In the genomic region with DNA sequence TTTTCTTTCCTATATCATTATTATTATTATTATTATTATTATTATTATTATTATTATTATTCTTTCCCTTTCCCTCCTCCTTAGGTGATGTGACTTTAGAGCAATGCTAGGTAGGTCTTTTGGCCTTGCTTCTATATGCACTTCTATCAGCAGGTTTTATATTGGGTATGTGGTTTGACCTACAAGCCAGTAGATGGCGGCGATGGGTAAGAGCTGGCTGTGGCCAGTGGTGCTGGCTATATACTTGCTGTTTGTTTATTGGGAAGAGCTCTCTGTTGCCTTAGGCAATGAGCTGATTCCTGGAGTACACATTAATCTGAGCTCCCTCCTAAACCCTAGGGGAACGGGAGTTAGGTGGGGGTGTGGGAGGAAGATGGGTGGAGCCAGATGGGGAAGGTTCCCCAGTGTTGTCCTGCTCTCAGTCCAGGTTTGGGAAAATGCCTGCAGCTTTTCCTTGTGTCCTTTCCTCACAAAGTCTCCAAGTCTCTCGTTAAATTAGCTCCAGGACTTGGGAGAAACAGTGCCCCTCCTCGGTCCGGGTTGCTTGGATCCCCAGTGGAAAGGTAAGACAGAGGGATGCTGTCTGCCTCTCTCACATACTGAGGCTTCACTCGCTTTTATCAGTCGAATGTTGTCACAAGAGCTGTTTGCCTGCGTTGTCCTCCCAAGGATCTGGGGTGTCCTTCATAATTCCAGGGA, we compare ENCODE assay signal across 8 cellular contexts.
DNase-seq lines count a peak whose midpoint lies in the region; ATAC-seq and TF ChIP-seq lines count a peak whose summit lies in the region.
"Not testable (repeated sequence)": the region's sequence is repeated elsewhere in the genome, so short reads cannot be mapped to it uniquely, and the experiment has no call there.

No MANE protein-coding gene starts in this region.

- H3K36me3 ChIP-seq in heart left ventricle; trophoblast cell (ENCODE audit: control insufficient read depth in 1 of 2, insufficient read depth in 2 of 2, low read length in 2 of 2): not testable (repeated sequence)

- peak; percentile 9 for DNase-seq in AG04449 (ENCODE audit: low read depth, low spot score)
- peak; percentile 24 for DNase-seq in NCI-H1092 treated with DMSO at 0.1 percent for 48 hours (lab: John Stamatoyannopoulos, UW)
- peak; percentile 12 for DNase-seq in SIG-M5 treated with dmso at 0.1 percent for 504 hours (lab: John Stamatoyannopoulos, UW; ENCODE audit: unreplicated experiment)
- DNase-seq in astrocyte of the spinal cord (ENCODE audit: low read depth, low spot score) = peak; percentile 74
- peak in 3 of 5 donors; percentile 42 to 46 (median 43) for DNase-seq in heart left ventricle
- DNase-seq in trophoblast cell = peak in 1 of 2 donors; percentile 49

- H3K4me3 ChIP-seq in AG04449 (ENCODE audit: low read depth, low read length); astrocyte of the spinal cord (ENCODE audit: low read depth, low read length); trophoblast cell (ENCODE audit: low read depth, low read length): not testable (repeated sequence)
- peak overlapping the region in 4 of 12 donors; percentile 21 to 40 (median 25) for H3K4me3 ChIP-seq in heart left ventricle

- H3K4me1 ChIP-seq in heart left ventricle; trophoblast cell (ENCODE audit: control insufficient read depth in 1 of 2, insufficient read depth in 2 of 2, low read length in 2 of 2): not testable (repeated sequence)

- H2AFZ ChIP-seq in trophoblast cell (ENCODE audit: insufficient read depth, low read length, poor library complexity) = not testable (repeated sequence)

- H3K79me2 ChIP-seq in trophoblast cell (ENCODE audit: control insufficient read depth, insufficient read depth, low read length, poor library complexity) = not testable (repeated sequence)

- peak; percentile 75 for ATAC-seq in GM18517 (IDR thresholded peaks at IDR 0.05; ENCODE audit: unreplicated experiment)
- ATAC-seq in HG02852 (IDR thresholded peaks at IDR 0.05; ENCODE audit: unreplicated experiment) = peak; percentile 59
- peak in 3 of 4 donors; percentile 87 to 91 (median 90) for ATAC-seq in heart left ventricle

- not testable (repeated sequence) for TF ChIP-seq POLR2A in heart left ventricle (IDR thresholded peaks at IDR 0.05)

- H2BK120ac ChIP-seq in trophoblast cell (ENCODE audit: insufficient read depth, low read length, poor library complexity) = not testable (repeated sequence)

- H3K4me2 ChIP-seq in trophoblast cell (ENCODE audit: low read length) = not testable (repeated sequence)

- in situ Hi-C loops in astrocyte of the spinal cord (cut with HindIII; ENCODE audit: low sequenced_read_pairs) = not testable (repeated sequence)

- H3K4ac ChIP-seq in trophoblast cell (ENCODE audit: low read depth, low read length) = not testable (repeated sequence)

- not testable (repeated sequence) for H2AK5ac ChIP-seq in trophoblast cell (ENCODE audit: low read length)

- POLR2A ChIA-PET in AG04449 (lab: Yijun Ruan, JAX) = not testable (repeated sequence)

- H3K23ac ChIP-seq in trophoblast cell (ENCODE audit: low read length) = not testable (repeated sequence)

- H4K8ac ChIP-seq in trophoblast cell (ENCODE audit: low read depth, low read length) = peak overlapping the region; percentile 28

- not testable (repeated sequence) for H3K18ac ChIP-seq in trophoblast cell (ENCODE audit: low read length)

- intact Hi-C loops in heart left ventricle (cut with DNase I) = not testable (repeated sequence)

- H4K91ac ChIP-seq in trophoblast cell (ENCODE audit: low read depth, low read length) = not testable (repeated sequence)

- not testable (repeated sequence) for H3K9me3 ChIP-seq in heart left ventricle; trophoblast cell (ENCODE audit: insufficient read depth, low read depth, low read length)

- not testable (repeated sequence) for H2BK5ac ChIP-seq in trophoblast cell (ENCODE audit: low read depth, low read length, poor library complexity)

- CTCF ChIA-PET in AG04449 (lab: Yijun Ruan, JAX) = interaction anchor here (1.4 kb wide), 1 partner anchor 398 kb away, joined by 7 read pairs; no protein-coding TSS in a partner anchor

- WGBS in heart left ventricle, 4 donors = 3 to 16% (median 4%) methylated on average over 3 to 6 of the region's 9 CpGs
- no CpG with 5 or more reads among the region's 9 CpGs for WGBS in trophoblast cell (ENCODE audit: extremely low coverage, insufficient coverage, insufficient read length)

- H3K27me3 ChIP-seq in heart left ventricle; trophoblast cell (ENCODE audit: insufficient read depth, low read length): not testable (repeated sequence)

- H2BK12ac ChIP-seq in trophoblast cell (ENCODE audit: low read length) = not testable (repeated sequence)

- not testable (repeated sequence) for H3K27ac ChIP-seq in heart left ventricle; trophoblast cell (ENCODE audit: low read depth, low read length)

- H3K79me1 ChIP-seq in trophoblast cell (ENCODE audit: low read length) = not testable (repeated sequence)

- H3K14ac ChIP-seq in trophoblast cell (ENCODE audit: low read length) = not testable (repeated sequence)

- not testable (repeated sequence) for H4K12ac ChIP-seq in trophoblast cell (ENCODE audit: low read depth, low read length)

- not testable (repeated sequence) for H3K9ac ChIP-seq in trophoblast cell (ENCODE audit: low read length)

- TF ChIP-seq CTCF in AG04449 (IDR thresholded peaks at IDR 0.05; ENCODE audit: insufficient read depth, low read length, missing control alignments) = peak; percentile 21
- peak; percentile 46 for TF ChIP-seq CTCF in astrocyte of the spinal cord (IDR thresholded peaks at IDR 0.05; ENCODE audit: low read depth, low read length)
- TF ChIP-seq CTCF in heart left ventricle (IDR thresholded peaks at IDR 0.05) = peak in 10 of 12 donors; percentile 12 to 59 (median 42)
